In genomic region chr7:32089678-32090077, GRCh38 we compare ENCODE assay signal across 24 cellular contexts. TPM values are rescaled to one million over a fixed set of nuclear protein-coding genes. Genes with fewer than 3 reads are reported as not detected.
"Had no signal": no experiment of that assay in that cellular context is flagged by ENCODE, and none has a peak within 500 bp of the region (broad histone marks: within the 10 kb centered on the region; RNA-seq: fewer than 3 reads in every experiment).

No MANE protein-coding gene starts in this region.

- DNase-seq: central memory CD4-positive, alpha-beta T cell; colonic mucosa; effector CD8-positive, alpha-beta T cell; endodermal cell; foreskin melanocyte; glutamatergic neuron; kidney; left lung; lower lobe of right lung; naive B cell; right cardiac atrium; small intestine; stimulated activated CD4-positive, alpha-beta T cell treated with anti-CD3 and anti-CD28 coated beads, Interleukin-15, amount 100 ng/mL, for 24 hours; stimulated activated CD4-positive, alpha-beta T cell treated with anti-CD3 and anti-CD28 coated beads, Interleukin-2, amount 100 ng/mL, for 48 hours; stimulated activated naive B cell treated with anti-CD40 and anti-IgM and Interleukin-4, amounts not matched to agents 10 μg/mL and 1 μg/mL and 100 μg/mL, for 72 hours; upper lobe of left lung; uterus had no signal

- H3K9me3 ChIP-seq: colonic mucosa, left lung, lower lobe of right lung, prostate gland, thoracic aorta, tibial nerve, upper lobe of left lung, uterus had no signal

- H3K27me3 ChIP-seq: colonic mucosa, left lung, tibial nerve, upper lobe of left lung, uterus had no signal

- H3K4me1 ChIP-seq: colonic mucosa, left lung, lower lobe of right lung, prostate gland, uterus had no signal

- H3K4me3 ChIP-seq: colonic mucosa, left lung, lower lobe of right lung, prostate gland, thoracic aorta, tibial nerve, upper lobe of left lung, uterus had no signal

- ATAC-seq: esophagus mucosa; left lung; lower lobe of right lung; natural killer cell treated with Interleukin-12 subunit alpha and Interleukin-12 subunit beta and Interleukin-15 and Interleukin-18, amount 100 ng/mL, for 72 hours; right cardiac atrium; stimulated activated naive B cell treated with anti-CD40 and anti-IgM and Interleukin-4, amounts not matched to agents 10 μg/mL and 1 μg/mL and 100 μg/mL, for 72 hours had no signal

- FAIRE-seq: kidney, small intestine had no signal

- H3K27ac ChIP-seq: colonic mucosa, epithelial cell of prostate, left lung, lower lobe of right lung, prostate gland, thoracic aorta, tibial nerve, upper lobe of left lung, uterus had no signal

- H3K36me3 ChIP-seq: colonic mucosa, left lung, lower lobe of right lung, prostate gland, thoracic aorta, tibial nerve, upper lobe of left lung, uterus had no signal

RNA-seq across cellular contexts. Expression of gene PDE1C, which starts 19.5 kb away (rescaled TPM):
- total RNA-seq: mononuclear cell had no signal
